Comparison of ENCODE assay signal across 7 cellular contexts in genomic region chr4:49108183-49108582, GRCh38.
A peak's percentile ranks its signal among the peaks of the same experiment; 100 is the strongest.
DNase-seq lines count a peak whose midpoint lies in the region; ATAC-seq, FAIRE-seq and TF ChIP-seq lines count a peak whose summit lies in the region.
"Not testable (repeated sequence)": the region's sequence is repeated elsewhere in the genome, so short reads cannot be mapped to it uniquely, and the experiment has no call there.

No MANE protein-coding gene starts in this region.

- POLR2A ChIA-PET in activated CD4-positive, alpha-beta T cell treated with anti-CD3 and anti-CD28 coated beads for 36 hours (lab: Charles Lee): not testable (repeated sequence)

- H3K4me3 ChIP-seq in heart left ventricle, pancreas: not testable (repeated sequence)

- not testable (repeated sequence) for H3K4me1 Mint-ChIP-seq in activated CD4-positive, alpha-beta T cell treated with anti-CD3 and anti-CD28 coated beads for 36 hours

- H3K36me3 Mint-ChIP-seq in activated CD4-positive, alpha-beta T cell treated with anti-CD3 and anti-CD28 coated beads for 36 hours (ENCODE audit: low read depth): peaks cover 66% of the 10 kb centered on the region

- peaks cover 0 to 85% (median 55%) of the 10 kb centered on the region in 12 donors for H3K9me3 ChIP-seq in heart left ventricle
- H3K9me3 ChIP-seq in pancreas: not testable (repeated sequence)

- intact Hi-C loops in activated CD4-positive, alpha-beta T cell treated with anti-CD3 and anti-CD28 coated beads for 36 hours (cut with DNase I, micrococcal nuclease): not testable (repeated sequence)
- intact Hi-C loops in heart left ventricle (cut with DNase I) (loop anchor here in 1 of 10 donors (10.0 kb wide), 1 partner anchor 47 kb away; no protein-coding TSS in a partner anchor), pancreas (cut with DNase I) (loop anchor here in 1 of 3 donors (10.0 kb wide), 1 partner anchor 47 kb away; no protein-coding TSS in a partner anchor)

- not testable (repeated sequence) for H3K4me3 Mint-ChIP-seq in activated CD4-positive, alpha-beta T cell treated with anti-CD3 and anti-CD28 coated beads for 36 hours

- not testable (repeated sequence) for H3K4me1 ChIP-seq in heart left ventricle, pancreas

- peak; percentile 45 for ATAC-seq in GM18907 (IDR thresholded peaks at IDR 0.05; ENCODE audit: unreplicated experiment)
- peak; percentile 38 for ATAC-seq in GM21529 (IDR thresholded peaks at IDR 0.05; ENCODE audit: unreplicated experiment)
- ATAC-seq in HG02938 (IDR thresholded peaks at IDR 0.05; ENCODE audit: unreplicated experiment): peak; percentile 37
- ATAC-seq in HG03442 (IDR thresholded peaks at IDR 0.05; ENCODE audit: unreplicated experiment): peak; percentile 29
- peak; percentile 38 for ATAC-seq in activated CD4-positive, alpha-beta T cell treated with anti-CD3 and anti-CD28 coated beads for 36 hours
- ATAC-seq in heart left ventricle: peak; percentile 70 to 80 (median 78)
- ATAC-seq in pancreas: peak; percentile 57 to 81 (median 71)

- TF ChIP-seq POLR2A in heart left ventricle (IDR thresholded peaks at IDR 0.05): not testable (repeated sequence)

- not testable (repeated sequence) for H3K27me3 Mint-ChIP-seq in activated CD4-positive, alpha-beta T cell treated with anti-CD3 and anti-CD28 coated beads for 36 hours

- H3K27ac ChIP-seq in heart left ventricle, pancreas: not testable (repeated sequence)

- H3K27me3 ChIP-seq in heart left ventricle, pancreas: not testable (repeated sequence)

- 44 to 51% (median 46%) methylated on average over 10 of the region's 10 CpGs for WGBS in heart left ventricle, 4 donors
- WGBS in pancreas, 2 donors: 39 to 40% methylated on average over 10 of the region's 10 CpGs

- H3K36me3 ChIP-seq in heart left ventricle, pancreas: not testable (repeated sequence)

- not testable (repeated sequence) for FAIRE-seq in pancreas (lab: Jason Lieb, UNC)

- TF ChIP-seq CTCF in heart left ventricle (IDR thresholded peaks at IDR 0.05); pancreas (IDR thresholded peaks at IDR 0.05): not testable (repeated sequence)

- CTCF ChIA-PET in activated CD4-positive, alpha-beta T cell treated with anti-CD3 and anti-CD28 coated beads for 36 hours (lab: Charles Lee): not testable (repeated sequence)

- H3K9me3 Mint-ChIP-seq in activated CD4-positive, alpha-beta T cell treated with anti-CD3 and anti-CD28 coated beads for 36 hours (ENCODE audit: low read depth): peaks cover 77% of the 10 kb centered on the region

- DNase-seq in activated CD4-positive, alpha-beta T cell treated with anti-CD3 and anti-CD28 coated beads for 36 hours; pancreas: not testable (repeated sequence)
- peak in 2 of 5 donors; percentile 16 to 24 for DNase-seq in heart left ventricle

- H3K27ac Mint-ChIP-seq in activated CD4-positive, alpha-beta T cell treated with anti-CD3 and anti-CD28 coated beads for 36 hours: not testable (repeated sequence)
